ENCODE assay signal across 1 cellular context in the genomic region with DNA sequence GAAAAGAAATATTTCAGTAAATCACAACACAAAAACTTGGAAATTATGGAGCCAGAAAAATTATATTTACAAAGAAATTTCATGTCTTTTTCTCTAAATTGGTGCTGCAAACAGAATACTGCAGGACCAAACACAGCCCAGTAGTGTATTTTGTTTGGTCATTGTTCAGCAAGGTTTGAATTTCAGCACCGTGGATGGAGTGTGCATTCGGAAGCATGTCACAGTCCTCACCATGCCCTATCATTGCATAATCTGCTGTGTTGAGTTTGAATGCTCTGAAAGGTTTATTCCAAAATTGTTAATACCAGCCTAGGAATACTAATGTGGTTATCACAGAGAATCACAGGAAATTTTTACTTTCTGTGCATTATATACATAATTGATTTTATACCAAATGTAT.
TF ChIP-seq lines count a peak whose summit lies in the region.

No MANE protein-coding gene starts in this region.

TF ChIP-seq in SK-N-SH, 30 proteins besides CTCF, POLR2A, EP300 and RAD21 (continued from another document):
- no peak for TF ChIP-seq MXI1 (IDR thresholded peaks at IDR 0.05; ENCODE audit: low read depth, low read length)
- TF ChIP-seq, protein P1, sequence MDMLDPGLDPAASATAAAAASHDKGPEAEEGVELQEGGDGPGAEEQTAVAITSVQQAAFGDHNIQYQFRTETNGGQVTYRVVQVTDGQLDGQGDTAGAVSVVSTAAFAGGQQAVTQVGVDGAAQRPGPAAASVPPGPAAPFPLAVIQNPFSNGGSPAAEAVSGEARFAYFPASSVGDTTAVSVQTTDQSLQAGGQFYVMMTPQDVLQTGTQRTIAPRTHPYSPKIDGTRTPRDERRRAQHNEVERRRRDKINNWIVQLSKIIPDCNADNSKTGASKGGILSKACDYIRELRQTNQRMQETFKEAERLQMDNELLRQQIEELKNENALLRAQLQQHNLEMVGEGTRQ (IDR thresholded peaks at IDR 0.05; ENCODE audit: borderline replicate concordance, low read depth, low read length): no peak
- TF ChIP-seq, protein P2, sequence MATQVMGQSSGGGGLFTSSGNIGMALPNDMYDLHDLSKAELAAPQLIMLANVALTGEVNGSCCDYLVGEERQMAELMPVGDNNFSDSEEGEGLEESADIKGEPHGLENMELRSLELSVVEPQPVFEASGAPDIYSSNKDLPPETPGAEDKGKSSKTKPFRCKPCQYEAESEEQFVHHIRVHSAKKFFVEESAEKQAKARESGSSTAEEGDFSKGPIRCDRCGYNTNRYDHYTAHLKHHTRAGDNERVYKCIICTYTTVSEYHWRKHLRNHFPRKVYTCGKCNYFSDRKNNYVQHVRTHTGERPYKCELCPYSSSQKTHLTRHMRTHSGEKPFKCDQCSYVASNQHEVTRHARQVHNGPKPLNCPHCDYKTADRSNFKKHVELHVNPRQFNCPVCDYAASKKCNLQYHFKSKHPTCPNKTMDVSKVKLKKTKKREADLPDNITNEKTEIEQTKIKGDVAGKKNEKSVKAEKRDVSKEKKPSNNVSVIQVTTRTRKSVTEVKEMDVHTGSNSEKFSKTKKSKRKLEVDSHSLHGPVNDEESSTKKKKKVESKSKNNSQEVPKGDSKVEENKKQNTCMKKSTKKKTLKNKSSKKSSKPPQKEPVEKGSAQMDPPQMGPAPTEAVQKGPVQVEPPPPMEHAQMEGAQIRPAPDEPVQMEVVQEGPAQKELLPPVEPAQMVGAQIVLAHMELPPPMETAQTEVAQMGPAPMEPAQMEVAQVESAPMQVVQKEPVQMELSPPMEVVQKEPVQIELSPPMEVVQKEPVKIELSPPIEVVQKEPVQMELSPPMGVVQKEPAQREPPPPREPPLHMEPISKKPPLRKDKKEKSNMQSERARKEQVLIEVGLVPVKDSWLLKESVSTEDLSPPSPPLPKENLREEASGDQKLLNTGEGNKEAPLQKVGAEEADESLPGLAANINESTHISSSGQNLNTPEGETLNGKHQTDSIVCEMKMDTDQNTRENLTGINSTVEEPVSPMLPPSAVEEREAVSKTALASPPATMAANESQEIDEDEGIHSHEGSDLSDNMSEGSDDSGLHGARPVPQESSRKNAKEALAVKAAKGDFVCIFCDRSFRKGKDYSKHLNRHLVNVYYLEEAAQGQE (IDR thresholded peaks at IDR 0.05; ENCODE audit: low read depth, low read length): peak; percentile 81
